ENCODE assay signal across 1 cellular context in the genomic region with DNA sequence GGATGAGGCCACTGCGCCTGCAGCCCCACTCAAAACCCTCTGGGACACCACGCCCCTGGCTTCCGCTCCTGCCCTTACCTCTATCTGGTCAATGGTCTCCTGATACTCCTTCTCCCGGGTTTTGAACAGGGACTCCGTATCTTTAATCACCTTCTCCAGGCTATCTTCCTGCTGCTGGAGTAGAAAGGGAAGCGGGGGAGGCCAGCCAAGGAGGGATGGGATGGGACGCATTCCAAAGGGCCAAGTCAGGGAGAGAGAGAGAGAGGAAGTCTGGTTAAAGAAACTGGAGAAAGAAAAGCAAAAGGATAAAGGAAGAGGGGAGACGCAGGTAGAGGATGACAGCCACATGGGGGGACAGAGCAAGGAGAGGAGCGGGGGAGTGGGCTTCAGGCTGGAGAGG.
TF ChIP-seq lines count a peak whose summit lies in the region.

No MANE protein-coding gene starts in this region.

TF ChIP-seq in GM23338, 12 proteins besides CTCF, POLR2A, EP300 and RAD21 (continued from another document):
- TF ChIP-seq, protein P1, sequence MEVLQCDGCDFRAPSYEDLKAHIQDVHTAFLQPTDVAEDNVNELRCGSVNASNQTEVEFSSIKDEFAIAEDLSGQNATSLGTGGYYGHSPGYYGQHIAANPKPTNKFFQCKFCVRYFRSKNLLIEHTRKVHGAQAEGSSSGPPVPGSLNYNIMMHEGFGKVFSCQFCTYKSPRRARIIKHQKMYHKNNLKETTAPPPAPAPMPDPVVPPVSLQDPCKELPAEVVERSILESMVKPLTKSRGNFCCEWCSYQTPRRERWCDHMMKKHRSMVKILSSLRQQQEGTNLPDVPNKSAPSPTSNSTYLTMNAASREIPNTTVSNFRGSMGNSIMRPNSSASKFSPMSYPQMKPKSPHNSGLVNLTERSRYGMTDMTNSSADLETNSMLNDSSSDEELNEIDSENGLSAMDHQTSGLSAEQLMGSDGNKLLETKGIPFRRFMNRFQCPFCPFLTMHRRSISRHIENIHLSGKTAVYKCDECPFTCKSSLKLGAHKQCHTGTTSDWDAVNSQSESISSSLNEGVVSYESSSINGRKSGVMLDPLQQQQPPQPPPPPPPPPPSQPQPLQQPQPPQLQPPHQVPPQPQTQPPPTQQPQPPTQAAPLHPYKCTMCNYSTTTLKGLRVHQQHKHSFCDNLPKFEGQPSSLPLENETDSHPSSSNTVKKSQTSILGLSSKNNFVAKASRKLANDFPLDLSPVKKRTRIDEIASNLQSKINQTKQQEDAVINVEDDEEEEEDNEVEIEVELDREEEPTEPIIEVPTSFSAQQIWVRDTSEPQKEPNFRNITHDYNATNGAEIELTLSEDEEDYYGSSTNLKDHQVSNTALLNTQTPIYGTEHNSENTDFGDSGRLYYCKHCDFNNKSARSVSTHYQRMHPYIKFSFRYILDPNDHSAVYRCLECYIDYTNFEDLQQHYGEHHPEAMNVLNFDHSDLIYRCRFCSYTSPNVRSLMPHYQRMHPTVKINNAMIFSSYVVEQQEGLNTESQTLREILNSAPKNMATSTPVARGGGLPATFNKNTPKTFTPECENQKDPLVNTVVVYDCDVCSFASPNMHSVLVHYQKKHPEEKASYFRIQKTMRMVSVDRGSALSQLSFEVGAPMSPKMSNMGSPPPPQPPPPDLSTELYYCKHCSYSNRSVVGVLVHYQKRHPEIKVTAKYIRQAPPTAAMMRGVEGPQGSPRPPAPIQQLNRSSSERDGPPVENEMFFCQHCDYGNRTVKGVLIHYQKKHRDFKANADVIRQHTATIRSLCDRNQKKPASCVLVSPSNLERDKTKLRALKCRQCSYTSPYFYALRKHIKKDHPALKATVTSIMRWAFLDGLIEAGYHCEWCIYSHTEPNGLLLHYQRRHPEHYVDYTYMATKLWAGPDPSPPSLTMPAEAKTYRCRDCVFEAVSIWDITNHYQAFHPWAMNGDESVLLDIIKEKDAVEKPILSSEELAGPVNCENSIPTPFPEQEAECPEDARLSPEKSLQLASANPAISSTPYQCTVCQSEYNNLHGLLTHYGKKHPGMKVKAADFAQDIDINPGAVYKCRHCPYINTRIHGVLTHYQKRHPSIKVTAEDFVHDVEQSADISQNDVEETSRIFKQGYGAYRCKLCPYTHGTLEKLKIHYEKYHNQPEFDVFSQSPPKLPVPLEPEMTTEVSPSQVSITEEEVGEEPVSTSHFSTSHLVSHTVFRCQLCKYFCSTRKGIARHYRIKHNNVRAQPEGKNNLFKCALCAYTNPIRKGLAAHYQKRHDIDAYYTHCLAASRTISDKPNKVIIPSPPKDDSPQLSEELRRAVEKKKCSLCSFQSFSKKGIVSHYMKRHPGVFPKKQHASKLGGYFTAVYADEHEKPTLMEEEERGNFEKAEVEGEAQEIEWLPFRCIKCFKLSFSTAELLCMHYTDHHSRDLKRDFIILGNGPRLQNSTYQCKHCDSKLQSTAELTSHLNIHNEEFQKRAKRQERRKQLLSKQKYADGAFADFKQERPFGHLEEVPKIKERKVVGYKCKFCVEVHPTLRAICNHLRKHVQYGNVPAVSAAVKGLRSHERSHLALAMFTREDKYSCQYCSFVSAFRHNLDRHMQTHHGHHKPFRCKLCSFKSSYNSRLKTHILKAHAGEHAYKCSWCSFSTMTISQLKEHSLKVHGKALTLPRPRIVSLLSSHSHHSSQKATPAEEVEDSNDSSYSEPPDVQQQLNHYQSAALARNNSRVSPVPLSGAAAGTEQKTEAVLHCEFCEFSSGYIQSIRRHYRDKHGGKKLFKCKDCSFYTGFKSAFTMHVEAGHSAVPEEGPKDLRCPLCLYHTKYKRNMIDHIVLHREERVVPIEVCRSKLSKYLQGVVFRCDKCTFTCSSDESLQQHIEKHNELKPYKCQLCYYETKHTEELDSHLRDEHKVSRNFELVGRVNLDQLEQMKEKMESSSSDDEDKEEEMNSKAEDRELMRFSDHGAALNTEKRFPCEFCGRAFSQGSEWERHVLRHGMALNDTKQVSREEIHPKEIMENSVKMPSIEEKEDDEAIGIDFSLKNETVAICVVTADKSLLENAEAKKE (CRISPR knock-in tag; IDR thresholded peaks at IDR 0.05) = no peak
- TF ChIP-seq POLR2AphosphoS5 (IDR thresholded peaks at IDR 0.05; ENCODE audit: low read depth) = no peak
- TF ChIP-seq STAT1 (IDR thresholded peaks at IDR 0.05; ENCODE audit: unreplicated experiment) = no peak
- TF ChIP-seq CREB1 (CRISPR knock-in tag; IDR thresholded peaks at IDR 0.05; ENCODE audit: low read depth) = no peak
- TF ChIP-seq EZH2 (IDR thresholded peaks at IDR 0.05; ENCODE audit: low read depth, unreplicated experiment) = no peak
- no peak for TF ChIP-seq ZNF114 (CRISPR knock-in tag; IDR thresholded peaks at IDR 0.05)
- TF ChIP-seq, protein P2, sequence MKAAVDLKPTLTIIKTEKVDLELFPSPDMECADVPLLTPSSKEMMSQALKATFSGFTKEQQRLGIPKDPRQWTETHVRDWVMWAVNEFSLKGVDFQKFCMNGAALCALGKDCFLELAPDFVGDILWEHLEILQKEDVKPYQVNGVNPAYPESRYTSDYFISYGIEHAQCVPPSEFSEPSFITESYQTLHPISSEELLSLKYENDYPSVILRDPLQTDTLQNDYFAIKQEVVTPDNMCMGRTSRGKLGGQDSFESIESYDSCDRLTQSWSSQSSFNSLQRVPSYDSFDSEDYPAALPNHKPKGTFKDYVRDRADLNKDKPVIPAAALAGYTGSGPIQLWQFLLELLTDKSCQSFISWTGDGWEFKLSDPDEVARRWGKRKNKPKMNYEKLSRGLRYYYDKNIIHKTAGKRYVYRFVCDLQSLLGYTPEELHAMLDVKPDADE (IDR thresholded peaks at IDR 0.05) = no peak
- no peak for TF ChIP-seq EZH2phosphoT487 (IDR thresholded peaks at IDR 0.05; ENCODE audit: unreplicated experiment)
- no peak for TF ChIP-seq ZNF331 (CRISPR knock-in tag; IDR thresholded peaks at IDR 0.05; ENCODE audit: low read depth)
